Comparison of ENCODE assay signal across 22 cellular contexts in genomic region chr7:96740130-96740529, GRCh38.
"Had no signal": no experiment of that assay in that cellular context is flagged by ENCODE, and none has a peak within 500 bp of the region (broad histone marks: within the 10 kb centered on the region; RNA-seq: fewer than 3 reads in every experiment).

No MANE protein-coding gene starts in this region.

- H3K4me3 Mint-ChIP-seq: activated CD4-positive, alpha-beta memory T cell treated with anti-CD3 and anti-CD28 coated beads for 36 hours; activated CD4-positive, alpha-beta T cell treated with anti-CD3 and anti-CD28 coated beads, Interleukin-2, amount 10 ng/mL, durations not matched to agents 7 days and 5 days; activated naive CD4-positive, alpha-beta T cell treated with anti-CD3 and anti-CD28 coated beads for 36 hours; activated naive CD8-positive, alpha-beta T cell; activated T-cell treated with anti-CD3 and anti-CD28 coated beads, Interleukin-2, amount 50 U/mL, for 4 hours; activated T-helper 17 cell treated with anti-CD3 and anti-CD28 coated beads, Interleukin-2, amount 50 U/mL, for 72 hours; T-cell had no signal

- DNase-seq: activated CD4-positive, alpha-beta memory T cell treated with anti-CD3 and anti-CD28 coated beads for 36 hours; activated CD4-positive, alpha-beta T cell treated with anti-CD3 and anti-CD28 coated beads, Interleukin-2, amount 10 ng/mL, durations not matched to agents 7 days and 5 days; activated CD4-positive, CD25-positive, alpha-beta regulatory T cell; activated CD8-positive, alpha-beta memory T cell treated with anti-CD3 and anti-CD28 coated beads for 24 hours; activated gamma-delta T cell; activated naive CD4-positive, alpha-beta T cell treated with anti-CD3 and anti-CD28 coated beads for 36 hours; activated T-cell treated with anti-CD3 and anti-CD28 coated beads, Interleukin-2, amount 50 U/mL, for 4 hours; brain microvascular endothelial cell; cerebellar nuclear complex; KG1; NCI-H1048; NCI-H187; NCI-H446; NCI-H524; RPMI8226; T-cell; T-helper 2 cell; T1000 had no signal

- H3K36me3 ChIP-seq: brain microvascular endothelial cell, cardiac muscle cell had no signal

- H3K36me3 Mint-ChIP-seq: activated CD4-positive, alpha-beta memory T cell treated with anti-CD3 and anti-CD28 coated beads for 36 hours; activated naive CD8-positive, alpha-beta T cell; T-cell had no signal

- H3K27ac ChIP-seq: brain microvascular endothelial cell, cardiac muscle cell, SK-N-MC had no signal

- H3K9me3 Mint-ChIP-seq: activated CD4-positive, alpha-beta memory T cell treated with anti-CD3 and anti-CD28 coated beads for 36 hours; activated CD4-positive, alpha-beta T cell treated with anti-CD3 and anti-CD28 coated beads, Interleukin-2, amount 10 ng/mL, durations not matched to agents 7 days and 5 days; activated naive CD4-positive, alpha-beta T cell treated with anti-CD3 and anti-CD28 coated beads for 36 hours; activated T-cell treated with anti-CD3 and anti-CD28 coated beads, Interleukin-2, amount 50 U/mL, for 4 hours; activated T-helper 17 cell treated with anti-CD3 and anti-CD28 coated beads, Interleukin-2, amount 50 U/mL, for 72 hours; T-cell had no signal

- H3K4me3 ChIP-seq: cardiac muscle cell, SK-N-MC had no signal

- H3K4me1 Mint-ChIP-seq: activated CD4-positive, alpha-beta T cell treated with anti-CD3 and anti-CD28 coated beads, Interleukin-2, amount 10 ng/mL, durations not matched to agents 7 days and 5 days; activated T-helper 17 cell treated with anti-CD3 and anti-CD28 coated beads, Interleukin-2, amount 50 U/mL, for 72 hours; T-cell had no signal

- H3K27me3 ChIP-seq: brain microvascular endothelial cell, cardiac muscle cell had no signal

- H3K27ac Mint-ChIP-seq: activated CD4-positive, alpha-beta memory T cell treated with anti-CD3 and anti-CD28 coated beads for 36 hours; activated CD4-positive, alpha-beta T cell treated with anti-CD3 and anti-CD28 coated beads, Interleukin-2, amount 10 ng/mL, durations not matched to agents 7 days and 5 days; activated naive CD4-positive, alpha-beta T cell treated with anti-CD3 and anti-CD28 coated beads for 36 hours; activated naive CD8-positive, alpha-beta T cell; activated T-helper 17 cell treated with anti-CD3 and anti-CD28 coated beads, Interleukin-2, amount 50 U/mL, for 72 hours; T-cell had no signal
